ENCODE assay signal across 1 cellular context in the genomic region with DNA sequence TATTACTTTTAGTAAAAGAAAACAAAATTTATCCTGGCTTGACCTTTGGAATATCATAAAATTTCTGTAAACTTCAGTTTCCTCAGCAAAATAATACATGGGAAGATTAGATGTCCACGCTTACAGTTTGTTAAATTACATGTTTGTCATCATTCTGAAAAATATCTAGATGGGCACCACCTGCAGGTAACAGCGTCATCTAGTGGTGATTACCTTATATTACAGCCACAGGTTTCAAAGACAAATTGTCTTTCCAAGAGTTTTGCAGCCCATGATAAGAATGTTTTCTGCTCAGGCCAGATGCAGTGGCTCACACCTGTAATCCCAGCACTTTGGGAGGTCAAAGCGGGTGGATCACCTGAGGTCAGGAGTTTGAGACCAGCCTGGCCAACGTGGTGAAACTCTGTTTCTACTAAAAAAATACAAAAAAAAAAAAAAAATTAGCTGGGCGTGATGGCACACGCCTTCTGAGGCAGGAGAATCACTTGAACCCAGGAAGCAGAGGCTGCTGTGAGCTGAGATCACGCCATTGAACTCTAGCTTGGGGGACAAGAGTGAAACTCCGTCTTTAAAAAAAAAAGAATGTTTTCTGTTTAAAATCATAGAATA.
TF ChIP-seq lines count a peak whose summit lies in the region.

No MANE protein-coding gene starts in this region.

TF ChIP-seq in HCT116, 20 proteins besides CTCF, POLR2A, EP300 and RAD21 (continued from another document):
- TF ChIP-seq CBX3 (IDR thresholded peaks at IDR 0.05; ENCODE audit: low read depth) (peak; percentile 42; the same call in 1 of the 2 replicates), ZNF274 (IDR thresholded peaks at IDR 0.05; ENCODE audit: low read depth, low read length) (no peak), TCF7L2 (IDR thresholded peaks at IDR 0.05; ENCODE audit: borderline replicate concordance, extremely low read depth, insufficient read depth, insufficient read length) (no peak), ELF1 (IDR thresholded peaks at IDR 0.05; ENCODE audit: borderline replicate concordance, low read depth) (no peak), FOSL1 (IDR thresholded peaks at IDR 0.05; ENCODE audit: low read depth) (no peak)
